In the genomic region with DNA sequence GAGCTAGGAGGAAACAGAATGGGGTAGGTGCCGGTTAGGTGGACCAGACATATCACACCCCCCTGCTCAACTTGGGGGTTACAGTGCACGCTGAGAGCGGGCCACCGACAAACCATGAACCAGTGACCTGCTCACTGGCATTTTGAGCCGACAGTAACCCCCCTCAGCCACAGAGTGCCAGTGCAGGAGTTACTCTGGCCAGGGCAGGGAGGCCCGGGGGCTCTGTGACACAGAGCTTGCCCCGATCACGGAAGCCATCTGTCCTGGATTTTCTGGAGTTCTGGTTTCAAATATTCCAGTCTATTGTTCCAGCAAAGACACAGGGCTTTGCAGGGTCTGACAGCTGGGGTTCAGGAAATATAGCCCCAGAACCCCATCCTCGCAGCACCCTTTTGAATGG, we compare ENCODE assay signal across 16 cellular contexts.
DNase-seq lines count a peak whose midpoint lies in the region; ATAC-seq, FAIRE-seq and TF ChIP-seq lines count a peak whose summit lies in the region.
"Had no signal": no experiment of that assay in that cellular context is flagged by ENCODE, and none has a peak within 500 bp of the region (broad histone marks: within the 10 kb centered on the region; RNA-seq: fewer than 3 reads in every experiment).

No MANE protein-coding gene starts in this region.

- H3K9me2 ChIP-seq in MM.1S (replicated peaks; ENCODE audit: insufficient read depth, low read length), result no peaks in the 10 kb centered on the region

- H3K9me3 ChIP-seq in MM.1S (replicated peaks; ENCODE audit: insufficient read depth, low read length) (no peaks in the 10 kb centered on the region), GM12878 (replicated peaks; ENCODE audit: control insufficient read depth, insufficient read depth, low read length) (no peaks in the 10 kb centered on the region), neuron (ENCODE audit: low read length) (no peaks in the 10 kb centered on the region), mammary epithelial cell (replicated peaks; ENCODE audit: insufficient read depth, low read length) (no peaks in the 10 kb centered on the region)
- H3K9me3 ChIP-seq: pancreas, sigmoid colon, suprapubic skin had no signal

- H3K36me3 ChIP-seq in MM.1S (replicated peaks; ENCODE audit: insufficient read depth, low read length) (no peaks in the 10 kb centered on the region), GM12878 (ENCODE audit: control insufficient read depth in 2 of 2, insufficient read depth in 2 of 2, low read length in 1 of 2) (no peaks in the 10 kb centered on the region), neuron (ENCODE audit: insufficient read depth, low read length) (no peaks in the 10 kb centered on the region), mammary epithelial cell (ENCODE audit: insufficient read depth, low read length) (no peaks in the 10 kb centered on the region)
- H3K36me3 ChIP-seq: pancreas, sigmoid colon, suprapubic skin had no signal

- H3K79me2 ChIP-seq in MM.1S (ENCODE audit: low read length), result no peaks in the 10 kb centered on the region
- no peaks in the 10 kb centered on the region for H3K79me2 ChIP-seq in GM12878 (ENCODE audit: control insufficient read depth, insufficient read depth, low read length)
- H3K79me2 ChIP-seq in mammary epithelial cell (ENCODE audit: insufficient read depth, low read length), result no peaks in the 10 kb centered on the region

- H3K4me2 ChIP-seq in MM.1S (ENCODE audit: low read depth, low read length) (peak overlapping the region; percentile 57; the same call in 1 of the 2 replicates), GM12878 (ENCODE audit: control insufficient read depth, insufficient read depth) (no peak overlapping the region), mammary epithelial cell (ENCODE audit: insufficient read depth, low read depth, low read length) (no peak overlapping the region)

- TF ChIP-seq EP300 in GM12878 (IDR thresholded peaks at IDR 0.05; ENCODE audit: borderline replicate concordance in 1 of 2, control insufficient read depth in 1 of 2, low read depth in 2 of 2, low read length in 2 of 2), result no peak

- BruUV-seq in GM12878 (replicated peaks; lab: Mats Ljungman, UMichigan) (no TSS peak), mammary epithelial cell (replicated peaks; lab: Mats Ljungman, UMichigan) (no TSS peak)

- peak; percentile 10; the same call in 1 of the 3 replicates for ATAC-seq in GM12878

- no peak overlapping the region; the same call in 1 of the 2 replicates for H3K27ac ChIP-seq in C4-2B
- no peak overlapping the region for H3K27ac ChIP-seq in MM.1S (ENCODE audit: low read length)
- no peak overlapping the region for H3K27ac ChIP-seq in GM12878 (ENCODE audit: control insufficient read depth, insufficient read depth)
- H3K27ac ChIP-seq in mammary epithelial cell (ENCODE audit: insufficient read depth, low read depth, low read length), result no peak overlapping the region
- H3K27ac ChIP-seq: pancreas, RWPE1, sigmoid colon, suprapubic skin had no signal

- H3K4me1 ChIP-seq in MM.1S (ENCODE audit: low read length), result peaks cover 15% of the 10 kb centered on the region
- H3K4me1 ChIP-seq in GM12878 (ENCODE audit: control insufficient read depth, insufficient read depth, low read length), result no peaks in the 10 kb centered on the region
- H3K4me1 ChIP-seq in neuron (ENCODE audit: insufficient read depth, low read length), result peaks cover 2% of the 10 kb centered on the region
- peaks cover 3% of the 10 kb centered on the region for H3K4me1 ChIP-seq in mammary epithelial cell (ENCODE audit: insufficient read depth, low read length)
- H3K4me1 ChIP-seq: pancreas had no signal

- no peaks in the 10 kb centered on the region for H3F3A ChIP-seq in MM.1S (ENCODE audit: insufficient read depth, low read length)

- RAD21 ChIA-PET in GM12878 (lab: Charles Lee; ENCODE audit: unreplicated experiment), result interaction anchor here (0.5 to 1.5 kb wide), 3 partner anchors 22 to 641 kb away, joined by 3 to 6 read pairs (median 3); no protein-coding TSS in a partner anchor

- H4K20me1 ChIP-seq in MM.1S (ENCODE audit: insufficient read depth, low read length) (no peaks in the 10 kb centered on the region), GM12878 (ENCODE audit: control insufficient read depth, insufficient read depth) (no peaks in the 10 kb centered on the region), mammary epithelial cell (ENCODE audit: insufficient read depth, low read length) (no peaks in the 10 kb centered on the region)

- POLR2A ChIA-PET in GM12878 (lab: Charles Lee), result no interaction called here

- in situ Hi-C loops in GM12878 (cut with MboI) (loop anchor here (10.0 to 25.0 kb wide), 3 partner anchors 1250 to 1473 kb away; no protein-coding TSS in a partner anchor), mammary epithelial cell (cut with MboI; ENCODE audit: low sequenced_read_pairs in 2 of 2) (loop anchor here (10.0 to 25.0 kb wide), 5 partner anchors 323 to 1250 kb away; no protein-coding TSS in a partner anchor)

- SMC1A ChIA-PET in GM12878 (lab: Charles Lee; ENCODE audit: uncharacterized antibody, unreplicated experiment), result interaction anchor here (0.7 to 2.0 kb wide), 4 partner anchors 226 to 1476 kb away, joined by 3 to 8 read pairs (median 4); no protein-coding TSS in a partner anchor

- no peaks in the 10 kb centered on the region for H3K27me3 ChIP-seq in MM.1S (replicated peaks; ENCODE audit: insufficient read depth, low read length)
- H3K27me3 ChIP-seq in GM12878 (replicated peaks in 1 of 2; ENCODE audit: control insufficient read depth in 2 of 2, insufficient read depth in 2 of 2, low read length in 1 of 2), result no peaks in the 10 kb centered on the region; a peak in 2 of 4 replicates
- peaks cover 9% of the 10 kb centered on the region for H3K27me3 ChIP-seq in neuron (ENCODE audit: insufficient read depth, low read length)
- no peaks in the 10 kb centered on the region for H3K27me3 ChIP-seq in mammary epithelial cell (ENCODE audit: insufficient read depth, low read length)
- H3K27me3 ChIP-seq: pancreas, sigmoid colon had no signal

- DNase-seq in MM.1S (no peak), GM12878 (ENCODE audit: low read depth, low spot score) (no peak), MV-4-11 (lab: John Stamatoyannopoulos, UW) (no peak), mammary epithelial cell (no peak), RCC 7860 (ENCODE audit: low spot score) (no peak), C1 segment of cervical spinal cord (lab: John Stamatoyannopoulos, UW) (no peak)
- DNase-seq: cortex of kidney, DMS 273 treated with DMSO at 0.1 percent for 48 hours, GF-D8, NCI-H446 treated with DMSO at 0.1 percent for 48 hours had no signal

- TF ChIP-seq POLR2A in GM12878 (IDR thresholded peaks at IDR 0.05; ENCODE audit: low read depth, low read length), result no peak

- H3K9ac ChIP-seq in MM.1S (ENCODE audit: low read length) (no peak overlapping the region), GM12878 (ENCODE audit: control insufficient read depth, insufficient read depth, low read length) (no peak overlapping the region), mammary epithelial cell (ENCODE audit: insufficient read depth, low read length) (no peak overlapping the region)

- H2AFZ ChIP-seq in MM.1S (ENCODE audit: low read length) (peak overlapping the region; percentile 51), GM12878 (ENCODE audit: control insufficient read depth, low read depth, low read length) (no peak overlapping the region), neuron (ENCODE audit: low read depth, low read length) (peak overlapping the region; percentile 50), mammary epithelial cell (ENCODE audit: low read depth, low read length) (no peak overlapping the region)

- FAIRE-seq in GM12878 (lab: Jason Lieb, UNC) (no peak), RCC 7860 (lab: Jason Lieb, UNC) (no peak)
- FAIRE-seq: pancreas had no signal

- no peak for TF ChIP-seq RAD21 in GM12878 (IDR thresholded peaks at IDR 0.05; ENCODE audit: insufficient read depth, low read depth, low read length)

- CTCF ChIA-PET in GM12878 (lab: Yijun Ruan, JAX) (interaction anchor here (0.6 to 4.1 kb wide), 20 partner anchors 10 to 1510 kb away, joined by 3 to 59 read pairs (median 5); no protein-coding TSS in a partner anchor), mammary epithelial cell (lab: Charles Lee; ENCODE audit: low non-redundant PET) (interaction anchor here (0.5 kb wide), 1 partner anchor 101 kb away, joined by 3 read pairs; no protein-coding TSS in a partner anchor)

- dilution Hi-C loops in mammary epithelial cell (cut with HindIII; ENCODE audit: low sequenced_read_pairs), result no loop called here

- H3K4me3 ChIP-seq in MM.1S (ENCODE audit: low read length) (0 out of 2 replicates have a peak overlapping the region, but pooled peaks have one; percentile 20), GM12878 (no peak overlapping the region), neuron (ENCODE audit: low read length) (no peak overlapping the region), mammary epithelial cell (replicated peaks in 1 of 3; ENCODE audit: insufficient read depth in 1 of 3, low read depth in 2 of 3, low read length in 3 of 3) (no peak overlapping the region)
- H3K4me3 ChIP-seq: pancreas, sigmoid colon, suprapubic skin had no signal

- 58% methylated on average over 9 of the region's 9 CpGs for WGBS in GM12878 (ENCODE audit: insufficient coverage, insufficient replicate concordance, low lambda C conversion rate, missing lambda C conversion rate)
- 91% methylated on average over 5 of the region's 9 CpGs for WGBS in mammary epithelial cell (ENCODE audit: low coverage, missing lambda C conversion rate)

- intact Hi-C loops in GM12878 (cut with micrococcal nuclease; ENCODE audit: unreplicated experiment) (loop anchor here (10.0 kb wide), 2 partner anchors 670 to 1330 kb away; no protein-coding TSS in a partner anchor), mammary epithelial cell (cut with micrococcal nuclease) (loop anchor here (1.0 to 2.0 kb wide), 5 partner anchors 214 to 1250 kb away; no protein-coding TSS in a partner anchor)

- 0 out of 2 replicates have a peak, but pooled peaks have one; percentile 3 for TF ChIP-seq CTCF in C4-2B (conservative IDR thresholded peaks at IDR 0.05)
- no peak for TF ChIP-seq CTCF in MM.1S (IDR thresholded peaks at IDR 0.05; ENCODE audit: low read length)
- TF ChIP-seq CTCF in GM12878 (IDR thresholded peaks at IDR 0.05 in 2 of 3, conservative IDR thresholded peaks at IDR 0.05 in 1 of 3; ENCODE audit: control insufficient read depth in 2 of 3, extremely low read depth in 1 of 3, insufficient read depth in 1 of 3, low read depth in 3 of 3, low read length in 3 of 3), result no peak
- no peak for TF ChIP-seq CTCF in mammary epithelial cell (conservative IDR thresholded peaks at IDR 0.05 in 1 of 2, IDR thresholded peaks at IDR 0.05 in 1 of 2; ENCODE audit: extremely low read depth in 1 of 2, insufficient read depth in 1 of 2, low read depth in 1 of 2, low read length in 2 of 2)

TF ChIP-seq in GM12878, 131 proteins besides CTCF, POLR2A, EP300 and RAD21 (continues in another document):
- TF ChIP-seq ZNF207 (IDR thresholded peaks at IDR 0.05; ENCODE audit: borderline replicate concordance) (no peak), ZNF274 (IDR thresholded peaks at IDR 0.05; ENCODE audit: insufficient read depth, insufficient read length) (no peak), IRF4 (IDR thresholded peaks at IDR 0.05; ENCODE audit: low read depth, low read length) (no peak)
- TF ChIP-seq, protein P1, sequence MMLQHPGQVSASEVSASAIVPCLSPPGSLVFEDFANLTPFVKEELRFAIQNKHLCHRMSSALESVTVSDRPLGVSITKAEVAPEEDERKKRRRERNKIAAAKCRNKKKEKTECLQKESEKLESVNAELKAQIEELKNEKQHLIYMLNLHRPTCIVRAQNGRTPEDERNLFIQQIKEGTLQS (IDR thresholded peaks at IDR 0.05; ENCODE audit: borderline replicate concordance, extremely low read depth, low read depth, low read length), result no peak

Comparison
In these comparisons a context has a peak if more than half of its experiments do, and no peak if none do; other contexts are left out.
1. H2AFZ ChIP-seq: peak in MM.1S (single experiment) and neuron (single experiment); none in GM12878 (single experiment) and mammary epithelial cell (single experiment).